15 cellular contexts compared by ENCODE assay signal in the genomic region with DNA sequence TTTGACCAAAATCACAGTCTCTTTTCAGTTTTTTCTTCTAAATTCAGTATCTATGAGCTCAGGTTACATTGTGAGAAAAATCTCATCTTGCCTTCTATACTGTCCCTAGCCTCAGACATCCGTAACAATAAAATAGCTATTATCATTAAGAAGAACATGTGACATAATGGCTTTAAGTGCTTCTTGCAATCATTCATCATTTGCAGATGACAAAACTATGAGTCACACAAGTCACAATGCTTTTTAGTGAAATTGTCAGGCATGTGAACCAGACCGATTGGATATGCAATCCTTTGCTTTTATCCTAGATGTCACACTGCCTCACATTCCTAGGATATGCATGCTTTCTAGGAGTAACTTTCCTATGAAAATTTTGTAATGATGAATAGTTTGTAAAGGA.
DNase-seq lines count a peak whose midpoint lies in the region; ATAC-seq, FAIRE-seq and TF ChIP-seq lines count a peak whose summit lies in the region.
"Had no signal": no experiment of that assay in that cellular context is flagged by ENCODE, and none has a peak within 500 bp of the region (broad histone marks: within the 10 kb centered on the region; RNA-seq: fewer than 3 reads in every experiment).

No MANE protein-coding gene starts in this region.

- H3K27ac ChIP-seq in mesendoderm (ENCODE audit: low read depth, low read length) (no peak overlapping the region), heart right ventricle (no peak overlapping the region)
- H3K27ac ChIP-seq: stomach had no signal

- CTCF ChIA-PET in Calu3 (lab: Charles Lee), result no interaction called here

- BruUV-seq in Calu3 (replicated peaks; lab: Mats Ljungman, UMichigan), result no TSS peak

- H2BK120ac ChIP-seq in mesendoderm (ENCODE audit: low read depth, low read length), result no peak overlapping the region

- no peak overlapping the region for H3K9ac ChIP-seq in mesendoderm (ENCODE audit: low read length)

- H3K27me3 Mint-ChIP-seq in Calu3 (ENCODE audit: unreplicated experiment), result no peaks in the 10 kb centered on the region

- H3K4me1 ChIP-seq in mesendoderm (ENCODE audit: control insufficient read depth, low read depth, low read length) (no peaks in the 10 kb centered on the region), heart right ventricle (no peaks in the 10 kb centered on the region)
- H3K4me1 ChIP-seq: stomach had no signal

- H3K36me3 ChIP-seq in mesendoderm (ENCODE audit: control insufficient read depth, insufficient read depth, low read length) (no peaks in the 10 kb centered on the region), heart right ventricle (no peaks in the 10 kb centered on the region)
- H3K36me3 ChIP-seq: stomach had no signal

- no peak overlapping the region for H3K23ac ChIP-seq in mesendoderm (ENCODE audit: low read length)

- H3K4me3 ChIP-seq in mesendoderm (ENCODE audit: low read length) (no peak overlapping the region), heart right ventricle (no peak overlapping the region)
- H3K4me3 ChIP-seq: stomach had no signal

- intact Hi-C loops in Calu3 (cut with micrococcal nuclease; ENCODE audit: unreplicated experiment) (no loop called here), heart right ventricle (cut with DNase I) (no loop called here)

- H4K8ac ChIP-seq in mesendoderm (ENCODE audit: low read depth, low read length), result no peak overlapping the region

- H3K79me2 ChIP-seq in mesendoderm (ENCODE audit: control insufficient read depth, insufficient read depth, low read length), result no peaks in the 10 kb centered on the region

- no peak overlapping the region for H3K4me2 ChIP-seq in mesendoderm (ENCODE audit: low read length)

- no peak for FAIRE-seq in D721Med (lab: Jason Lieb, UNC)
- FAIRE-seq: GM12891 had no signal

- DNase-seq in Calu3, result peak; percentile 22
- peak; percentile 49 for DNase-seq in NCI-H1417 treated with DMSO at 0.1 percent for 48 hours (lab: John Stamatoyannopoulos, UW)
- peak; percentile 56 for DNase-seq in astrocyte of the hippocampus (ENCODE audit: low read depth, low spot score)
- peak; percentile 83 for DNase-seq in mesendoderm
- DNase-seq in heart right ventricle, result no peak
- DNase-seq in stimulated activated CD4-positive, alpha-beta T cell treated with anti-CD3 and anti-CD28 coated beads, Interleukin-4, amount 100 ng/mL, for 1 hour, result no peak
- DNase-seq in D721Med (ENCODE audit: insufficient read length, low spot score), result no peak
- DNase-seq in NCI-H1694 (lab: John Stamatoyannopoulos, UW), result no peak
- DNase-seq: activated naive CD4-positive, alpha-beta T cell treated with Interleukin-2 at 50 U/mL for 16 hours; CD8-positive, alpha-beta T cell; NCI-H2107; stomach had no signal

- peaks cover 20% of the 10 kb centered on the region for H3K4me1 Mint-ChIP-seq in Calu3 (ENCODE audit: low read depth, unreplicated experiment)
- H3K4me1 Mint-ChIP-seq: neural crest cell had no signal

- H3K9me3 Mint-ChIP-seq in Calu3 (ENCODE audit: low read depth, unreplicated experiment), result no peaks in the 10 kb centered on the region
- H3K9me3 Mint-ChIP-seq: neural crest cell had no signal

- H3K27ac Mint-ChIP-seq in Calu3 (ENCODE audit: unreplicated experiment), result peak overlapping the region; percentile 67
- H3K27ac Mint-ChIP-seq: CD8-positive, alpha-beta T cell had no signal

- ATAC-seq in heart right ventricle, result no peak
- ATAC-seq: CD8-positive, alpha-beta T cell; Right ventricle myocardium inferior had no signal

- no peaks in the 10 kb centered on the region for H3K27me3 ChIP-seq in mesendoderm (ENCODE audit: insufficient read depth, low read length, poor library complexity)
- H3K27me3 ChIP-seq in heart right ventricle, result no peaks in the 10 kb centered on the region
- H3K27me3 ChIP-seq: stomach had no signal

- H2BK5ac ChIP-seq in mesendoderm (ENCODE audit: low read length), result no peak overlapping the region

- no peak overlapping the region for H3K56ac ChIP-seq in mesendoderm (ENCODE audit: low read length)

- H4K5ac ChIP-seq in mesendoderm (ENCODE audit: low read length), result no peak overlapping the region

- peaks cover 5% of the 10 kb centered on the region for H3K36me3 Mint-ChIP-seq in Calu3 (ENCODE audit: insufficient read depth, unreplicated experiment)
- H3K36me3 Mint-ChIP-seq: CD8-positive, alpha-beta T cell had no signal

- no peak overlapping the region for H2AK5ac ChIP-seq in mesendoderm (ENCODE audit: low read length)

- no peak overlapping the region for H3K4ac ChIP-seq in mesendoderm (ENCODE audit: low read depth, low read length)

- no peak overlapping the region for H3K18ac ChIP-seq in mesendoderm (ENCODE audit: low read length)

- H3K4me3 Mint-ChIP-seq in Calu3 (ENCODE audit: low read depth, unreplicated experiment), result no peak overlapping the region
- H3K4me3 Mint-ChIP-seq: CD8-positive, alpha-beta T cell; neural crest cell had no signal

- H3K9me3 ChIP-seq in heart right ventricle, result no peaks in the 10 kb centered on the region
- H3K9me3 ChIP-seq: stomach had no signal

- H2BK15ac ChIP-seq in mesendoderm (replicated peaks; ENCODE audit: low read depth), result no peak overlapping the region

- WGBS in mesendoderm (ENCODE audit: extremely low coverage, insufficient coverage, low lambda C conversion rate), result no CpG with 5 or more reads among the region's 2 CpGs
- 32 to 34% methylated on average over 2 of the region's 2 CpGs for WGBS in heart right ventricle, 2 donors

- TF ChIP-seq CTCF in Calu3 (IDR thresholded peaks at IDR 0.05; ENCODE audit: unreplicated experiment) (no peak), heart right ventricle (IDR thresholded peaks at IDR 0.05) (no peak), D721Med (IDR thresholded peaks at IDR 0.05; ENCODE audit: insufficient read depth, missing control alignments) (no peak)

- no peaks in the 10 kb centered on the region for H3K79me1 ChIP-seq in mesendoderm (ENCODE audit: low read length)

Comparison
In these comparisons a context has a peak if more than half of its experiments do, and no peak if none do; other contexts are left out.
1. DNase-seq: peak in Calu3 (single experiment), NCI-H1417 treated with DMSO at 0.1 percent for 48 hours (single experiment), astrocyte of the hippocampus (single experiment) and mesendoderm (single experiment); none in heart right ventricle (0 of 2), stimulated activated CD4-positive, alpha-beta T cell treated with anti-CD3 and anti-CD28 coated beads, Interleukin-4, amount 100 ng/mL, for 1 hour (single experiment), D721Med (single experiment) and NCI-H1694 (single experiment).